In the genomic region with DNA sequence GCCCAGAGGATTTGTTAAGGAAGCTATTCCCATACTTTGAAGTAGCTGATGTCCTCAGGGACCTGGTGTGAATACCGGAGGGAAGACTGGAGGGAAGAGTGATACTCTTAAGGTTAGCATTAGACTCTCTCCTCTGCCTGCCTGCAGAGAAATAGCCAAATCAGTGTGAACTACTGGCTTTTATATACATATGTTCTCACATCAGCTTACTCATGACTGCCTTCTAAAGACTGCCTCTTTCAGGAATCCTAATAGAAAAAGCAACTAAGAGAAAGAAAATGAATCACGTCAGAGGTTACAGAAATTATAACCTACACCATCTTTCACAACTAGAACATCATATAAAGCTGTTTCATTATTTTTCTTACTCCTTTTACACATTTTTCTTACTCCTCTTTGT, we compare ENCODE assay signal across 27 cellular contexts.
"Had no signal": no experiment of that assay in that cellular context is flagged by ENCODE, and none has a peak within 500 bp of the region (broad histone marks: within the 10 kb centered on the region; RNA-seq: fewer than 3 reads in every experiment).

No MANE protein-coding gene starts in this region.

- H3K27me3 Mint-ChIP-seq: activated naive CD8-positive, alpha-beta T cell treated with anti-CD3 and anti-CD28 coated beads, Interleukin-2, amount 10 ng/mL, durations not matched to agents 7 days and 5 days; activated T-cell treated with anti-CD3 and anti-CD28 coated beads, Interleukin-2, amount 50 U/mL, for 24 hours; dendritic cell treated with granulocyte-macrophage colony-stimulating factor and Interleukin-4, amounts not matched to agents 40 ng/mL and 50 ng/mL, for 4 days had no signal

- H3K4me3 ChIP-seq: cardiac muscle cell, gastrocnemius medialis, pancreas, psoas muscle, right atrium auricular region, stomach, suprapubic skin, transverse colon had no signal

- FAIRE-seq: endometrium, islet of Langerhans, pancreas, urothelium cell line had no signal

- H3K4me1 ChIP-seq: pancreas, right atrium auricular region, stomach, suprapubic skin, transverse colon had no signal

- H3K36me3 ChIP-seq: cardiac muscle cell, gastrocnemius medialis, neutrophil, pancreas, right atrium auricular region, stomach, suprapubic skin, transverse colon had no signal

- H3K27me3 ChIP-seq: cardiac muscle cell, gastrocnemius medialis, neutrophil, pancreas, right atrium auricular region, stomach, suprapubic skin, transverse colon had no signal

- H3K4me1 Mint-ChIP-seq: activated naive CD8-positive, alpha-beta T cell treated with anti-CD3 and anti-CD28 coated beads, Interleukin-2, amount 10 ng/mL, durations not matched to agents 7 days and 5 days; activated T-helper 17 cell treated with anti-CD3 and anti-CD28 coated beads, Interleukin-2, amount 50 U/mL, for 72 hours had no signal

- H3K9me3 Mint-ChIP-seq: activated T-cell treated with anti-CD3 and anti-CD28 coated beads, Interleukin-2, amount 50 U/mL, for 24 hours; activated T-helper 17 cell treated with anti-CD3 and anti-CD28 coated beads, Interleukin-2, amount 50 U/mL, for 72 hours; dendritic cell treated with granulocyte-macrophage colony-stimulating factor and Interleukin-4, amounts not matched to agents 40 ng/mL and 50 ng/mL, for 4 days; natural killer cell treated with Interleukin-12 subunit alpha and Interleukin-12 subunit beta and Interleukin-15 and Interleukin-18, amount 100 ng/mL, for 72 hours had no signal

- H3K9me3 ChIP-seq: gastrocnemius medialis, neutrophil, pancreas, psoas muscle, right atrium auricular region, stomach, suprapubic skin, transverse colon had no signal

- H3K36me3 Mint-ChIP-seq: activated naive CD8-positive, alpha-beta T cell treated with anti-CD3 and anti-CD28 coated beads, Interleukin-2, amount 10 ng/mL, durations not matched to agents 7 days and 5 days; natural killer cell treated with Interleukin-12 subunit alpha and Interleukin-12 subunit beta and Interleukin-15 and Interleukin-18, amount 100 ng/mL, for 72 hours had no signal

- H3K4me3 Mint-ChIP-seq: activated naive CD8-positive, alpha-beta T cell treated with anti-CD3 and anti-CD28 coated beads, Interleukin-2, amount 10 ng/mL, durations not matched to agents 7 days and 5 days; activated T-cell treated with anti-CD3 and anti-CD28 coated beads, Interleukin-2, amount 50 U/mL, for 24 hours; activated T-helper 17 cell treated with anti-CD3 and anti-CD28 coated beads, Interleukin-2, amount 50 U/mL, for 72 hours; dendritic cell treated with granulocyte-macrophage colony-stimulating factor and Interleukin-4, amounts not matched to agents 40 ng/mL and 50 ng/mL, for 4 days; natural killer cell treated with Interleukin-12 subunit alpha and Interleukin-12 subunit beta and Interleukin-15 and Interleukin-18, amount 100 ng/mL, for 72 hours had no signal

- H3K27ac Mint-ChIP-seq: activated naive CD8-positive, alpha-beta T cell treated with anti-CD3 and anti-CD28 coated beads, Interleukin-2, amount 10 ng/mL, durations not matched to agents 7 days and 5 days; activated T-cell treated with anti-CD3 and anti-CD28 coated beads, Interleukin-2, amount 50 U/mL, for 24 hours; activated T-helper 17 cell treated with anti-CD3 and anti-CD28 coated beads, Interleukin-2, amount 50 U/mL, for 72 hours; dendritic cell treated with granulocyte-macrophage colony-stimulating factor and Interleukin-4, amounts not matched to agents 40 ng/mL and 50 ng/mL, for 4 days; natural killer cell treated with Interleukin-12 subunit alpha and Interleukin-12 subunit beta and Interleukin-15 and Interleukin-18, amount 100 ng/mL, for 72 hours had no signal

- H3K27ac ChIP-seq: cardiac muscle cell, gastrocnemius medialis, neutrophil, pancreas, psoas muscle, right atrium auricular region, stomach, suprapubic skin, transverse colon had no signal

- DNase-seq: activated CD4-positive, alpha-beta T cell treated with anti-CD3 and anti-CD28 coated beads for 1 hour; activated CD4-positive, alpha-beta T cell treated with anti-CD3 and anti-CD28 coated beads, Interleukin-2, amount 50 U/mL, for 4 hours; activated CD8-positive, alpha-beta memory T cell treated with anti-CD3 and anti-CD28 coated beads for 24 hours; activated CD8-positive, alpha-beta memory T cell treated with anti-CD3 and anti-CD28 coated beads, Interleukin-2, amount 50 U/mL, for 4 hours; activated naive CD8-positive, alpha-beta T cell treated with anti-CD3 and anti-CD28 coated beads, Interleukin-2, amount 10 ng/mL, durations not matched to agents 7 days and 5 days; activated T-cell treated with anti-CD3 and anti-CD28 coated beads, Interleukin-2, amount 50 U/mL, for 24 hours; amniotic stem cell; effector CD4-positive, alpha-beta T cell; gastrocnemius medialis; head of caudate nucleus; hypothalamus; left ventricle myocardium superior; pancreas; psoas muscle; stomach; T-helper 9 cell; transverse colon had no signal

- ATAC-seq: activated T-helper 17 cell treated with anti-CD3 and anti-CD28 coated beads, Interleukin-2, amount 50 U/mL, for 72 hours; gastrocnemius medialis; left ventricle myocardium superior; natural killer cell treated with Interleukin-12 subunit alpha and Interleukin-12 subunit beta and Interleukin-15 and Interleukin-18, amount 100 ng/mL, for 72 hours; pancreas had no signal
